In the genomic region with DNA sequence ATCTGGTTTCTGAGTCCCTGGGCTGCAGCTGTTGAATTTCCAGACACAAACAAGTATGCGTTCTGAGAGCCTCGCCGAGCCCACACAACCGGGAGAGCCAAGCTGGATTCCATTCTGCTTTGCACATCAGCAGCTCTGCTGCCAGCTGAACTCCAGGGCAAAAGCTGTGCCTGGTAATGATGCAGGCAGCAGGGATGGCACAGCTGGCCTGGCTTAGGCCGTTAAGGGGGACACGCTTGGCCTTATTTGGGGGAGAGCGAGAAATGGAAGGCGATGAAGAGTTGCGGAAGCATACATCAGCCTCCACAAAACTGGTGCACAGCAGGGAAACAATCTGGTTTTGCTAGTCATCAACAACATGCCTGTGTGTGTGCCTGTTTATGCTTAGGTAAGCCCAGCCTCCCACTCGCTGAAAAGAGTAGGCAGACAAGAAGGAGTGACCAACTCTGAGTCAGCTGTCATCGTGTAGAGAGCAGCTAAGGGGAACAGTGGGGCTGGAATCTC, we compare ENCODE assay signal across 9 cellular contexts. TPM values are rescaled to one million over a fixed set of nuclear protein-coding genes. Genes with fewer than 3 reads are reported as not detected.
A peak's percentile ranks its signal among the peaks of the same experiment; 100 is the strongest.
DNase-seq lines count a peak whose midpoint lies in the region; ATAC-seq and TF ChIP-seq lines count a peak whose summit lies in the region.
"Had no signal": no experiment of that assay in that cellular context is flagged by ENCODE, and none has a peak within 500 bp of the region (broad histone marks: within the 10 kb centered on the region; RNA-seq: fewer than 3 reads in every experiment).

No MANE protein-coding gene starts in this region.

- TF ChIP-seq CTCF in lung (IDR thresholded peaks at IDR 0.05; ENCODE audit: control extremely low read depth, extremely low read depth) (no peak), transverse colon (IDR thresholded peaks at IDR 0.05) (no peak)
- TF ChIP-seq CTCF in activated CD8-positive, alpha-beta T cell treated with anti-CD3 and anti-CD28 coated beads for 36 hours (IDR thresholded peaks at IDR 0.05) = no peak

- H3K27me3 Mint-ChIP-seq in activated CD8-positive, alpha-beta T cell treated with anti-CD3 and anti-CD28 coated beads for 36 hours = peaks cover 18% of the 10 kb centered on the region

- no peaks in the 10 kb centered on the region for H3K36me3 Mint-ChIP-seq in activated CD8-positive, alpha-beta T cell treated with anti-CD3 and anti-CD28 coated beads for 36 hours (ENCODE audit: low read depth)

- no peak overlapping the region for H3K4me3 ChIP-seq in duodenal mucosa (ENCODE audit: low read depth in 1 of 2, low read length in 2 of 2)
- no peak overlapping the region for H3K4me3 ChIP-seq in lung
- H3K4me3 ChIP-seq in transverse colon = no peak overlapping the region

- no peak overlapping the region for H3K27ac Mint-ChIP-seq in activated CD8-positive, alpha-beta T cell treated with anti-CD3 and anti-CD28 coated beads for 36 hours

- intact Hi-C loops in transverse colon (cut with DNase I; ENCODE audit: low total_unique reads) = no loop called here
- intact Hi-C loops in activated CD8-positive, alpha-beta T cell treated with anti-CD3 and anti-CD28 coated beads for 36 hours (cut with micrococcal nuclease) = no loop called here

- ATAC-seq in lung (ENCODE audit: insufficient read depth, low FRiP score) (peak; percentile 31), GM18858 (IDR thresholded peaks at IDR 0.05; ENCODE audit: unreplicated experiment) (no peak), HG02623 (IDR thresholded peaks at IDR 0.05; ENCODE audit: unreplicated experiment) (no peak), GM18498 (IDR thresholded peaks at IDR 0.05; ENCODE audit: unreplicated experiment) (no peak)
- no peak for ATAC-seq in activated CD8-positive, alpha-beta T cell treated with anti-CD3 and anti-CD28 coated beads for 36 hours

- no peak overlapping the region for H3K9ac ChIP-seq in duodenal mucosa (ENCODE audit: low read depth in 1 of 2, low read length in 2 of 2)

- H3K4me3 Mint-ChIP-seq in activated CD8-positive, alpha-beta T cell treated with anti-CD3 and anti-CD28 coated beads for 36 hours = no peak overlapping the region

- H3K9me3 Mint-ChIP-seq in activated CD8-positive, alpha-beta T cell treated with anti-CD3 and anti-CD28 coated beads for 36 hours = no peaks in the 10 kb centered on the region

- in situ Hi-C loops in transverse colon (cut with MboI; ENCODE audit: low pct_ligation_motif_present in 1 of 4, low pct_unique_long_range_greater_than_20kb in 1 of 4, low sequenced_read_pairs in 3 of 4) = loop anchor here in 1 of 4 donors (25.0 kb wide), 1 partner anchor 191 kb away; no protein-coding TSS in a partner anchor

- H3K4me1 ChIP-seq in duodenal mucosa (ENCODE audit: control insufficient read depth in 1 of 2, insufficient read depth in 2 of 2, low read length in 2 of 2) = peaks cover 8 to 10% of the 10 kb centered on the region in 2 donors
- peaks cover 0 to 7% of the 10 kb centered on the region in 2 donors for H3K4me1 ChIP-seq in lung (ENCODE audit: control insufficient read depth in 2 of 2, insufficient read depth in 2 of 2, low read length in 2 of 2)
- peaks cover 9 to 37% (median 19%) of the 10 kb centered on the region in 4 donors for H3K4me1 ChIP-seq in transverse colon

- CTCF ChIA-PET in activated CD8-positive, alpha-beta T cell treated with anti-CD3 and anti-CD28 coated beads for 36 hours (lab: Charles Lee) = no interaction called here

- H3K36me3 ChIP-seq in duodenal mucosa (ENCODE audit: control insufficient read depth in 1 of 2, insufficient read depth in 2 of 2, low read length in 2 of 2) = no peaks in the 10 kb centered on the region
- H3K36me3 ChIP-seq in lung (ENCODE audit: control insufficient read depth in 2 of 2, insufficient read depth in 2 of 2, low read length in 2 of 2) = no peaks in the 10 kb centered on the region
- H3K36me3 ChIP-seq in transverse colon = no peaks in the 10 kb centered on the region

- peaks cover 0 to 3% of the 10 kb centered on the region in 2 donors for H3K27me3 ChIP-seq in duodenal mucosa (ENCODE audit: control insufficient read depth in 1 of 2, insufficient read depth in 2 of 2, low read length in 2 of 2)
- H3K27me3 ChIP-seq in lung (ENCODE audit: control insufficient read depth, insufficient read depth) = no peaks in the 10 kb centered on the region
- H3K27me3 ChIP-seq in transverse colon = no peaks in the 10 kb centered on the region

- TF ChIP-seq EP300 in transverse colon (IDR thresholded peaks at IDR 0.05; ENCODE audit: low read depth) = peak; percentile 37

- WGBS in lung, 2 donors = 68 to 80% methylated on average over 11 of the region's 11 CpGs
- WGBS in transverse colon (ENCODE audit: low coverage in 1 of 2), 2 donors = 64% methylated on average over 11 of the region's 11 CpGs; no CpG with 5 or more reads in 1 of the 2 donors

- H3K27ac ChIP-seq in duodenal mucosa (ENCODE audit: low read depth, low read length) (peak overlapping the region; percentile 61), lung (ENCODE audit: low read depth in 1 of 2, low read length in 1 of 2) (peak overlapping the region; percentile 66 to 67), transverse colon (peak overlapping the region; percentile 48 to 84 (median 75))

- no peak for TF ChIP-seq POLR2A in transverse colon (IDR thresholded peaks at IDR 0.05)

- H3K4me1 Mint-ChIP-seq in activated CD8-positive, alpha-beta T cell treated with anti-CD3 and anti-CD28 coated beads for 36 hours (ENCODE audit: low read depth) = peaks cover 5% of the 10 kb centered on the region

- POLR2A ChIA-PET in activated CD8-positive, alpha-beta T cell treated with anti-CD3 and anti-CD28 coated beads for 36 hours (lab: Charles Lee) = no interaction called here

- peak; percentile 14 for DNase-seq in NCI-H2227 (lab: John Stamatoyannopoulos, UW; ENCODE audit: unreplicated experiment)
- DNase-seq in lung (ENCODE audit: low spot score) = peak; percentile 39
- DNase-seq in transverse colon = peak; percentile 44
- DNase-seq in activated CD8-positive, alpha-beta T cell treated with anti-CD3 and anti-CD28 coated beads for 36 hours = no peak
- DNase-seq: NCI-H2029 treated with DMSO at 0.1 percent for 48 hours had no signal

- H3K9me3 ChIP-seq in duodenal mucosa (ENCODE audit: control insufficient read depth in 1 of 2, low read length in 2 of 2) = no peaks in the 10 kb centered on the region
- H3K9me3 ChIP-seq in lung (ENCODE audit: control insufficient read depth in 2 of 2, insufficient read depth in 1 of 2, low read length in 1 of 2) = no peaks in the 10 kb centered on the region
- H3K9me3 ChIP-seq in transverse colon = no peaks in the 10 kb centered on the region

RNA-seq across cellular contexts. Expression of a gene that starts 25.1 kb away (rescaled TPM):
- total RNA-seq in lung (10 to 100 TPM; 11.3 to 47.7 TPM), transverse colon (under 1 TPM in 3 of 4 donors, not detected in 1; 0.27 to 1.00 (median 0.95) TPM)
- 10 to 100 TPM; 18.3 to 25.9 TPM for polyA plus RNA-seq in lung
- not detected for total RNA-seq in activated CD8-positive, alpha-beta T cell treated with anti-CD3 and anti-CD28 coated beads for 36 hours

RNA-seq across cellular contexts. Expression of a gene that starts 45.1 kb away (rescaled TPM):
- total RNA-seq in lung = 10 to 100 TPM; 17.6 to 22.9 TPM
- 1 to 10 TPM; 4.4 to 9.0 TPM for polyA plus RNA-seq in lung
- 1 to 10 TPM; 1.6 to 8.2 (median 2.4) TPM for total RNA-seq in transverse colon
- not detected for total RNA-seq in activated CD8-positive, alpha-beta T cell treated with anti-CD3 and anti-CD28 coated beads for 36 hours

Comparison
In these comparisons a context has a peak if more than half of its experiments do, and no peak if none do; other contexts are left out.
1. RNA of a gene that starts 25.1 kb away (total RNA-seq): 11.3 to 47.7 TPM in lung; 0.27 to 1.00 TPM in transverse colon and not detected in activated CD8-positive, alpha-beta T cell treated with anti-CD3 and anti-CD28 coated beads for 36 hours; every median in the first group is over 4 times any median in the second.
2. Peak in every context shown above with its lines, with median percentiles within 50 percentile points of each other: H3K27ac ChIP-seq.